ENCODE assay signal across 14 cellular contexts in the genomic region with DNA sequence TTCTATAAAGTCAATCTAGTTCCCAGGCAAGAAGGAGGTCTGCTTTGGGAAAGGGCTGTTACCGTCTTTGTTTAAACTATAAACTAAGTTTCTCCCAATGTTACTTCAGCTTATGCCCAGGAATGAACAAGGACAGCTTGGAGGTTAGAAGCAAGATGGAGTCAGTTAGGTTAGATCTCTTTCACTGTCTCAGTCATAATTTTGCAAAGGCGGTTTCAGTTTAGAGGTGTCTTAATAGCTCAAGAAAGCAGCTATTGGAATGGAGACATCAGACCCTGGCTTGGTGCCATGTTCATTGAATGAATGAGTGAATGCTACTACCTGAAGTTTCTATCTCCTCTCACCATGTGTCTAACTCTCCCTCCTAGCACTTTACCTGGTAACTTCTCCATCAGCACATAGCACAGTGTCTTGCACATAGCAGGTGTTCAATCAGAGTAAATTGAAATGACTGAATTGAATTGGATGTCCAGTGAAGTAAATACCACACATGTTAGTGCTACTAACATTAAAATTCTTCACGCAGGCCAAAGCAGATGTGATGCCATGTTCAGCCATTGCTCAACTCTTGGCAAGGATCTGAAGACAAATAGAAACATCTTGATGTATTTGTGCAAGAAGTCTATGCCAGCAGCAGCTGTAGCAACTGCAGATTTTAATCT. TPM values are rescaled to one million over a fixed set of nuclear protein-coding genes. Genes with fewer than 3 reads are reported as not detected.
A peak's percentile ranks its signal among the peaks of the same experiment; 100 is the strongest.
DNase-seq lines count a peak whose midpoint lies in the region; ATAC-seq and TF ChIP-seq lines count a peak whose summit lies in the region.
"Had no signal": no experiment of that assay in that cellular context is flagged by ENCODE, and none has a peak within 500 bp of the region (broad histone marks: within the 10 kb centered on the region; RNA-seq: fewer than 3 reads in every experiment).

No MANE protein-coding gene starts in this region.

- peak overlapping the region; percentile 74 for H3K9ac ChIP-seq in mesenchymal stem cell (ENCODE audit: low read length)

- H3K18ac ChIP-seq in mesenchymal stem cell (ENCODE audit: low read depth in 1 of 2, low read length in 2 of 2): peak overlapping the region in 1 of 2 experiments; percentile 50

- H2AFZ ChIP-seq in ACC112 (ENCODE audit: low read length, unreplicated experiment) (no peak overlapping the region), mesenchymal stem cell (ENCODE audit: low read depth, low read length) (no peak overlapping the region)

- H3K79me1 ChIP-seq in mesenchymal stem cell (replicated peaks; ENCODE audit: low read length, poor library complexity, severe bottlenecking): no peaks in the 10 kb centered on the region

- H3K27me3 ChIP-seq in ACC112 (ENCODE audit: insufficient read depth, low read length) (no peaks in the 10 kb centered on the region), mesenchymal stem cell (ENCODE audit: control insufficient read depth in 1 of 2, insufficient read depth in 1 of 2, low read length in 2 of 2) (no peaks in the 10 kb centered on the region)
- H3K27me3 ChIP-seq: right lobe of liver had no signal

- peak overlapping the region; percentile 32 to 66 for H3K4ac ChIP-seq in mesenchymal stem cell (ENCODE audit: low read depth in 1 of 2, low read length in 2 of 2)

- H3K4me2 ChIP-seq in mesenchymal stem cell (ENCODE audit: low read length, poor library complexity, severe bottlenecking): no peak overlapping the region

- peak overlapping the region; percentile 88 for H3K27ac ChIP-seq in ACC112 (ENCODE audit: low read depth, low read length)
- peak overlapping the region; percentile 98 for H3K27ac ChIP-seq in mesenchymal stem cell (ENCODE audit: low read length, poor library complexity, severe bottlenecking)
- H3K27ac ChIP-seq: right lobe of liver had no signal

- DNase-seq in GOT3 (lab: John Stamatoyannopoulos, UW): peak; percentile 12
- DNase-seq in astrocyte of the cerebellum (ENCODE audit: low read depth): peak; percentile 47
- peak; percentile 79 for DNase-seq in mesenchymal stem cell
- no peak for DNase-seq in NCI-H2107 treated with DMSO at 0.1 percent for 48 hours (lab: John Stamatoyannopoulos, UW; ENCODE audit: unreplicated experiment)
- no peak for DNase-seq in OCI-M2 (lab: John Stamatoyannopoulos, UW; ENCODE audit: unreplicated experiment)
- DNase-seq in left colon: no peak
- DNase-seq: CD4-positive, alpha-beta memory T cell; hypothalamus; NCI-H2029 treated with DMSO at 0.1 percent for 48 hours; right lobe of liver had no signal

- H4K8ac ChIP-seq in mesenchymal stem cell (ENCODE audit: low read length): peak overlapping the region; percentile 29

- no peak overlapping the region for H2BK120ac ChIP-seq in mesenchymal stem cell (ENCODE audit: low read depth, low read length)

- no peak overlapping the region for H3K23ac ChIP-seq in mesenchymal stem cell (ENCODE audit: low read length in 2 of 2)

- H3K9me3 ChIP-seq in mesenchymal stem cell (ENCODE audit: control insufficient read depth, low read length): no peaks in the 10 kb centered on the region
- H3K9me3 ChIP-seq: right lobe of liver had no signal

- H2AK5ac ChIP-seq in mesenchymal stem cell (ENCODE audit: low read length, severe bottlenecking): peak overlapping the region; percentile 58

- no peak overlapping the region for H2BK15ac ChIP-seq in mesenchymal stem cell (ENCODE audit: low read depth, poor library complexity, severe bottlenecking)

- H2BK12ac ChIP-seq in mesenchymal stem cell (ENCODE audit: low read length in 2 of 2): peak overlapping the region; percentile 59 to 78

- ATAC-seq in HG03139 (IDR thresholded peaks at IDR 0.05; ENCODE audit: unreplicated experiment) (no peak), left colon (no peak)

- H3K36me3 ChIP-seq in ACC112 (ENCODE audit: insufficient read depth, low read length): no peaks in the 10 kb centered on the region
- no peaks in the 10 kb centered on the region for H3K36me3 ChIP-seq in mesenchymal stem cell (ENCODE audit: control insufficient read depth in 1 of 2, insufficient read depth in 2 of 2, low read depth in 1 of 2, low read length in 2 of 2)
- H3K36me3 ChIP-seq: right lobe of liver had no signal

- 90% methylated on average over 2 of the region's 3 CpGs for WGBS in mesenchymal stem cell

- H3K14ac ChIP-seq in mesenchymal stem cell (ENCODE audit: low read length in 2 of 2): no peak overlapping the region

- in situ Hi-C loops in astrocyte of the cerebellum (cut with HindIII; ENCODE audit: low sequenced_read_pairs): no loop called here

- no peak overlapping the region for H4K91ac ChIP-seq in mesenchymal stem cell (ENCODE audit: low read length)

- H3K4me1 ChIP-seq in ACC112 (ENCODE audit: control insufficient read depth, insufficient read depth, low read length, unreplicated experiment) (peaks cover 57% of the 10 kb centered on the region), mesenchymal stem cell (ENCODE audit: control insufficient read depth, insufficient read depth, low read depth, low read length) (peaks cover 12% of the 10 kb centered on the region)
- H3K4me1 ChIP-seq: right lobe of liver had no signal

- H3K79me2 ChIP-seq in ACC112 (ENCODE audit: control insufficient read depth, insufficient read depth, low read length, unreplicated experiment): no peaks in the 10 kb centered on the region

- intact Hi-C loops in left colon (cut with DNase I, micrococcal nuclease): no loop called here

- no peak for TF ChIP-seq CTCF in astrocyte of the cerebellum (IDR thresholded peaks at IDR 0.05; ENCODE audit: low read depth, low read length, missing control alignments)

- H2BK5ac ChIP-seq in mesenchymal stem cell (ENCODE audit: low read depth, low read length, poor library complexity, severe bottlenecking): no peak overlapping the region

- H3K4me3 ChIP-seq in ACC112 (ENCODE audit: low read depth, low read length): no peak overlapping the region
- H3K4me3 ChIP-seq in astrocyte of the cerebellum (ENCODE audit: low read depth, low read length): no peak overlapping the region
- no peak overlapping the region for H3K4me3 ChIP-seq in mesenchymal stem cell (ENCODE audit: insufficient read depth in 1 of 2, low read depth in 1 of 2, low read length in 2 of 2)
- H3K4me3 ChIP-seq: right lobe of liver had no signal

RNA-seq across cellular contexts. Expression of gene CLEC3B, which starts 28.2 kb away (rescaled TPM):
- polyA plus RNA-seq in mesenchymal stem cell (2013, experiment 1 of 2): 0.51 TPM
- polyA plus RNA-seq in mesenchymal stem cell (2013, experiment 2 of 2): 0.70 TPM
- total RNA-seq in left colon: 10 to 100 TPM; 13.7 to 19.2 TPM
- total RNA-seq: activated T-helper 2 cell treated with anti-CD3 and anti-CD28 coated beads, Interferon-gamma antibody, Interleukin-2, Interleukin-4, amounts not matched to agents 10 μg/mL and 5 μg/mL and 100 μg/mL, durations not matched to agents 14 hours and 24 hours and 36 hours; HT1080 had no signal
- polyA plus RNA-seq: CD4-positive, alpha-beta memory T cell had no signal

Comparison
In these comparisons a context has a peak if more than half of its experiments do, and no peak if none do; other contexts are left out.
1. DNase-seq: peak in GOT3 (single experiment), astrocyte of the cerebellum (single experiment) and mesenchymal stem cell (single experiment); none in NCI-H2107 treated with DMSO at 0.1 percent for 48 hours (single experiment), OCI-M2 (single experiment) and left colon (0 of 2).